18 cellular contexts compared by ENCODE assay signal in genomic region chr2:172283476-172283875, GRCh38.
DNase-seq lines count a peak whose midpoint lies in the region; ATAC-seq and TF ChIP-seq lines count a peak whose summit lies in the region.
"Had no signal": no experiment of that assay in that cellular context is flagged by ENCODE, and none has a peak within 500 bp of the region (broad histone marks: within the 10 kb centered on the region; RNA-seq: fewer than 3 reads in every experiment).

No MANE protein-coding gene starts in this region.

- peak overlapping the region; percentile 74 for H3K27ac ChIP-seq in RWPE2 (ENCODE audit: poor library complexity, severe bottlenecking)
- no peak overlapping the region for H3K27ac ChIP-seq in trophoblast cell (ENCODE audit: low read depth, low read length)
- H3K27ac ChIP-seq: C4-2B had no signal

- no peak overlapping the region for H4K8ac ChIP-seq in trophoblast cell (ENCODE audit: low read depth, low read length)

- H2AK5ac ChIP-seq in trophoblast cell (ENCODE audit: low read length), result no peak overlapping the region

- TF ChIP-seq CTCF in RWPE2 (IDR thresholded peaks at IDR 0.05; ENCODE audit: poor library complexity, severe bottlenecking), result no peak

- H3K14ac ChIP-seq in trophoblast cell (ENCODE audit: low read length), result no peak overlapping the region

- in situ Hi-C loops in KBM-7 (cut with MboI; ENCODE audit: low pct_unique_long_range_greater_than_20kb, low sequenced_read_pairs), result no loop called here

- H4K91ac ChIP-seq in trophoblast cell (ENCODE audit: low read depth, low read length), result no peak overlapping the region

- H4K12ac ChIP-seq in trophoblast cell (ENCODE audit: low read depth, low read length), result no peak overlapping the region

- H3K36me3 ChIP-seq in RWPE2 (ENCODE audit: low read depth) (no peaks in the 10 kb centered on the region), trophoblast cell (ENCODE audit: control insufficient read depth in 1 of 2, insufficient read depth in 2 of 2, low read length in 2 of 2) (no peaks in the 10 kb centered on the region)
- H3K36me3 ChIP-seq: uterus had no signal

- DNase-seq in GDM1 (lab: John Stamatoyannopoulos, UW) (peak; percentile 62), RWPE2 (ENCODE audit: low spot score) (no peak), dermis blood vessel endothelial cell (peak; percentile 20), trophoblast cell (peak; percentile 93 to 97), KBM-7 (no peak), NCI-H146 (lab: John Stamatoyannopoulos, UW) (no peak)
- no peak for DNase-seq in activated naive CD4-positive, alpha-beta T cell treated with anti-CD3 and anti-CD28 coated beads, Interleukin-2, amount 50 U/mL, for 16 hours
- DNase-seq: activated CD4-positive, alpha-beta T cell treated with anti-CD3 and anti-CD28 coated beads, Interleukin-2, amount 10 ng/mL, durations not matched to agents 24 days and 14 days; activated T-cell treated with anti-CD3 and anti-CD28 coated beads, Interleukin-2, amount 50 U/mL, for 72 hours; amygdala; H7; mucosa of descending colon; NCI-H1048; stimulated activated CD4-positive, alpha-beta T cell treated with anti-CD3 and anti-CD28 coated beads, Interleukin-4, amount 100 ng/mL, for 24 hours; uterus had no signal

- H3K4me3 ChIP-seq in RWPE2 (ENCODE audit: severe bottlenecking) (no peak overlapping the region), trophoblast cell (ENCODE audit: low read depth, low read length) (no peak overlapping the region)
- H3K4me3 ChIP-seq: mucosa of descending colon, uterus had no signal

- no CpG with 5 or more reads among the region's 5 CpGs for WGBS in trophoblast cell (ENCODE audit: extremely low coverage, insufficient coverage, insufficient read length)

- H3K79me2 ChIP-seq in trophoblast cell (ENCODE audit: control insufficient read depth, insufficient read depth, low read length, poor library complexity), result peaks cover 1% of the 10 kb centered on the region

- H3K9ac ChIP-seq in trophoblast cell (ENCODE audit: low read length), result no peak overlapping the region

- H2BK12ac ChIP-seq in trophoblast cell (ENCODE audit: low read length), result no peak overlapping the region

- H3K4me1 ChIP-seq in RWPE2 (ENCODE audit: insufficient read depth, poor library complexity, severe bottlenecking) (peaks cover 25% of the 10 kb centered on the region), trophoblast cell (ENCODE audit: control insufficient read depth in 1 of 2, insufficient read depth in 2 of 2, low read length in 2 of 2) (peaks cover 16 to 18% of the 10 kb centered on the region in 2 experiments)
- H3K4me1 ChIP-seq: uterus had no signal

- no peak overlapping the region for H3K18ac ChIP-seq in trophoblast cell (ENCODE audit: low read length)

- H3K4ac ChIP-seq in trophoblast cell (ENCODE audit: low read depth, low read length), result no peak overlapping the region

- H3K27me3 ChIP-seq in RWPE2 (ENCODE audit: insufficient read depth, poor library complexity, severe bottlenecking) (no peaks in the 10 kb centered on the region), trophoblast cell (ENCODE audit: insufficient read depth, low read length) (no peaks in the 10 kb centered on the region)
- H3K27me3 ChIP-seq: uterus had no signal

- no peaks in the 10 kb centered on the region for H3K9me3 ChIP-seq in RWPE2 (ENCODE audit: severe bottlenecking)
- no peaks in the 10 kb centered on the region for H3K9me3 ChIP-seq in trophoblast cell (ENCODE audit: insufficient read depth, low read depth, low read length)
- H3K9me3 ChIP-seq: mucosa of descending colon, uterus had no signal

- H2BK120ac ChIP-seq in trophoblast cell (ENCODE audit: insufficient read depth, low read length, poor library complexity), result no peak overlapping the region

- H2AFZ ChIP-seq in trophoblast cell (ENCODE audit: insufficient read depth, low read length, poor library complexity), result no peak overlapping the region

- no peak overlapping the region for H2BK5ac ChIP-seq in trophoblast cell (ENCODE audit: low read depth, low read length, poor library complexity)

- H3K23ac ChIP-seq in trophoblast cell (ENCODE audit: low read length), result no peak overlapping the region

- H3K79me1 ChIP-seq in trophoblast cell (ENCODE audit: low read length), result peaks cover 12% of the 10 kb centered on the region

- H3K4me2 ChIP-seq in trophoblast cell (ENCODE audit: low read length), result no peak overlapping the region

- no peak for ATAC-seq in RWPE2 (ENCODE audit: low read depth)
- no peak for ATAC-seq in GM21526 (IDR thresholded peaks at IDR 0.05; ENCODE audit: low FRiP score, unreplicated experiment)
- ATAC-seq: activated T-cell treated with anti-CD3 and anti-CD28 coated beads, Interleukin-2, amount 50 U/mL, for 72 hours; mucosa of descending colon; stimulated activated effector memory CD8-positive, alpha-beta T cell treated with anti-CD3 and anti-CD28 coated beads, Interleukin-12 subunit alpha, Interleukin-12 subunit beta, amount 100 ng/mL, for 72 hours had no signal

Comparison
In these comparisons a context has a peak if more than half of its experiments do, and no peak if none do; other contexts are left out.
1. DNase-seq: peak in GDM1 (single experiment), dermis blood vessel endothelial cell (single experiment) and trophoblast cell (2 of 2); none in RWPE2 (single experiment), activated naive CD4-positive, alpha-beta T cell treated with anti-CD3 and anti-CD28 coated beads, Interleukin-2, amount 50 U/mL, for 16 hours (single experiment), KBM-7 (single experiment) and NCI-H146 (single experiment).